10 cellular contexts compared by ENCODE assay signal in genomic region chr6:89281779-89282246, GRCh38. TPM values are rescaled to one million over a fixed set of nuclear protein-coding genes. Genes with fewer than 3 reads are reported as not detected.
A peak's percentile ranks its signal among the peaks of the same experiment; 100 is the strongest.
DNase-seq lines count a peak whose midpoint lies in the region; ATAC-seq and TF ChIP-seq lines count a peak whose summit lies in the region.
"Had no signal": no experiment of that assay in that cellular context is flagged by ENCODE, and none has a peak within 500 bp of the region (broad histone marks: within the 10 kb centered on the region; RNA-seq: fewer than 3 reads in every experiment).

No MANE protein-coding gene starts in this region.

- H3K36me3 Mint-ChIP-seq in T-helper 17 cell (ENCODE audit: low read depth), result no peaks in the 10 kb centered on the region

- H3F3A ChIP-seq in smooth muscle cell (ENCODE audit: low read depth), result no peaks in the 10 kb centered on the region

- WGBS in smooth muscle cell (ENCODE audit: low lambda C conversion rate), result 55% methylated on average over 10 of the region's 10 CpGs

- peaks cover 2% of the 10 kb centered on the region for H3K9me3 ChIP-seq in T-helper 17 cell (ENCODE audit: control insufficient read depth, low read length, poor library complexity, severe bottlenecking)
- no peaks in the 10 kb centered on the region for H3K9me3 ChIP-seq in smooth muscle cell (replicated peaks; ENCODE audit: low read depth)
- H3K9me3 ChIP-seq: BLaER1 had no signal

- peak overlapping the region; percentile 77 for H3K4me3 Mint-ChIP-seq in T-helper 17 cell
- H3K4me3 Mint-ChIP-seq: dendritic cell treated with granulocyte-macrophage colony-stimulating factor and Interleukin-4, amounts not matched to agents 40 ng/mL and 50 ng/mL, for 4 days had no signal

- peak; percentile 37 for TF ChIP-seq CTCF in smooth muscle cell (IDR thresholded peaks at IDR 0.05; ENCODE audit: borderline replicate concordance, insufficient read depth, poor library complexity, severe bottlenecking)

- no peak overlapping the region for H3K27ac Mint-ChIP-seq in T-helper 17 cell
- H3K27ac Mint-ChIP-seq: dendritic cell treated with granulocyte-macrophage colony-stimulating factor and Interleukin-4, amounts not matched to agents 40 ng/mL and 50 ng/mL, for 4 days had no signal

- no peak overlapping the region for H3K27ac ChIP-seq in smooth muscle cell (ENCODE audit: low read depth)
- H3K27ac ChIP-seq: BLaER1 had no signal

- H3K4me1 Mint-ChIP-seq in T-helper 17 cell, result peaks cover 17% of the 10 kb centered on the region

- H2AFZ ChIP-seq in smooth muscle cell (ENCODE audit: low read depth), result no peak overlapping the region

- no peaks in the 10 kb centered on the region for H3K36me3 ChIP-seq in smooth muscle cell (ENCODE audit: low read depth)
- H3K36me3 ChIP-seq: BLaER1 had no signal

- no peak overlapping the region for H3K4me3 ChIP-seq in smooth muscle cell
- H3K4me3 ChIP-seq: BLaER1 had no signal

- no peaks in the 10 kb centered on the region for H3K4me1 ChIP-seq in smooth muscle cell (ENCODE audit: low read depth)
- H3K4me1 ChIP-seq: BLaER1 had no signal

- DNase-seq in NCI-H1436 (lab: John Stamatoyannopoulos, UW) (peak; percentile 8), NCI-H1436 treated with DMSO at 0.1 percent for 48 hours (lab: John Stamatoyannopoulos, UW) (no peak), T-helper 17 cell (peak in 2 of 3 donors; percentile 26 to 28), erythroblast (lab: John Stamatoyannopoulos, UW) (peak; percentile 61), smooth muscle cell (lab: John Stamatoyannopoulos, UW; ENCODE audit: unreplicated experiment) (no peak), NCI-H2196 treated with DMSO at 0.1 percent for 48 hours (lab: John Stamatoyannopoulos, UW; ENCODE audit: unreplicated experiment) (no peak)

- no peaks in the 10 kb centered on the region for H3K27me3 ChIP-seq in smooth muscle cell (ENCODE audit: low read depth)
- H3K27me3 ChIP-seq: BLaER1 had no signal

- no peak overlapping the region for H3K9ac ChIP-seq in smooth muscle cell (ENCODE audit: low read depth)
- H3K9ac ChIP-seq: BLaER1 had no signal

- no peak for TF ChIP-seq POLR2A in erythroblast (IDR thresholded peaks at IDR 0.05; ENCODE audit: low read length)

- H4K20me1 ChIP-seq in smooth muscle cell (ENCODE audit: low read depth), result no peaks in the 10 kb centered on the region
- H4K20me1 ChIP-seq: BLaER1 had no signal

- H3K4me2 ChIP-seq in smooth muscle cell, result no peak overlapping the region
- H3K4me2 ChIP-seq: BLaER1 had no signal

- H3K79me2 ChIP-seq in smooth muscle cell (ENCODE audit: low read depth), result no peaks in the 10 kb centered on the region

- H3K27me3 Mint-ChIP-seq in T-helper 17 cell, result peaks cover 5% of the 10 kb centered on the region
- H3K27me3 Mint-ChIP-seq: dendritic cell treated with granulocyte-macrophage colony-stimulating factor and Interleukin-4, amounts not matched to agents 40 ng/mL and 50 ng/mL, for 4 days had no signal

- ATAC-seq in GM21515 (IDR thresholded peaks at IDR 0.05; ENCODE audit: unreplicated experiment), result peak; percentile 94
- ATAC-seq in HG03565 (IDR thresholded peaks at IDR 0.05; ENCODE audit: unreplicated experiment), result peak; percentile 89
- ATAC-seq in T-helper 17 cell, result peak; percentile 97

RNA-seq across cellular contexts. Expression of gene GABRR2, which starts 33.3 kb away (rescaled TPM):
- total RNA-seq in T-helper 17 cell (1 to 10 TPM in 1 of 2 donors, under 1 TPM in 1; 0.65 to 1.4 TPM), smooth muscle cell (0.49 and 3.2 TPM in 2 replicates)
- polyA plus RNA-seq in smooth muscle cell, result 0.24 and 0.50 TPM in 2 replicates

Comparison
In these comparisons a context has a peak if more than half of its experiments do, and no peak if none do; other contexts are left out.
1. DNase-seq: peak in NCI-H1436 (single experiment), T-helper 17 cell (2 of 3) and erythroblast (2 of 2); none in NCI-H1436 treated with DMSO at 0.1 percent for 48 hours (single experiment), smooth muscle cell (single experiment) and NCI-H2196 treated with DMSO at 0.1 percent for 48 hours (single experiment).
2. Peak in every context shown above with its lines, with median percentiles within 50 percentile points of each other: ATAC-seq.